ENCODE assay signal across 8 cellular contexts in the genomic region with DNA sequence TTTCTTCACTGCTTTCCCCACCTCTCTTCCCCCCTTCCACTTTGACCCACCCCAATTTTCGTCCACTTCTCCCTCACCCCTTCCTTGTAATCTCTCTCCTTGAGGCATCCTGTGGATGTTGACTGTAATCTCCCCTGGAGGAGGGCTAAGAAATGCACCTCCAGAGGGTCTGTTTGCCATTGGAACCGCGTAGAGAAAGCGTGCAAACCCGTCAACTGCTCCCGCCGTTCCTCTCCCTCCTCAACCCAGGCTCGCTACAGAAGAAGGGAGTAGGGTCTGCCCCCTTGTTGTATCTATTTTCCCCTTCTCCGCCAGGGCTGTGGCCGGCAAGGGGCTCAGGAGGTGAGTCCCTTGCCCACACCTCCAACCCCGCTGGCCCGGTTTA. TPM values are rescaled to one million over a fixed set of nuclear protein-coding genes. Genes with fewer than 3 reads are reported as not detected.
A peak's percentile ranks its signal among the peaks of the same experiment; 100 is the strongest.
DNase-seq lines count a peak whose midpoint lies in the region; ATAC-seq and TF ChIP-seq lines count a peak whose summit lies in the region.

No MANE protein-coding gene starts in this region.

- TF ChIP-seq CTCF in glutamatergic neuron (IDR thresholded peaks at IDR 0.05; ENCODE audit: partially characterized antibody, unreplicated experiment) = no peak
- no peak for TF ChIP-seq CTCF in psoas muscle (IDR thresholded peaks at IDR 0.05)

- H3K36me3 ChIP-seq in HUES64 (ENCODE audit: insufficient read depth, low read length) = no peaks in the 10 kb centered on the region
- H3K36me3 ChIP-seq in psoas muscle (ENCODE audit: insufficient read depth in 1 of 2, low read depth in 1 of 2) = no peaks in the 10 kb centered on the region

- H3K27me3 Mint-ChIP-seq in glutamatergic neuron (ENCODE audit: unreplicated experiment) = peaks cover 5% of the 10 kb centered on the region

- no peaks in the 10 kb centered on the region for H3K9me3 Mint-ChIP-seq in glutamatergic neuron (ENCODE audit: unreplicated experiment)

- H3K4me3 ChIP-seq in HUES64 (ENCODE audit: low read length) (peak overlapping the region; percentile 57), psoas muscle (peak overlapping the region; percentile 34)

- H3K9ac ChIP-seq in HUES64 (ENCODE audit: low read depth, low read length) = no peak overlapping the region

- H3K27me3 ChIP-seq in HUES64 (ENCODE audit: insufficient read depth, low read length) (peaks cover 47% of the 10 kb centered on the region), psoas muscle (ENCODE audit: insufficient read depth in 3 of 3, low read length in 2 of 3) (peaks cover 0 to 28% (median 0%) of the 10 kb centered on the region in 3 donors)

- intact Hi-C loops in psoas muscle (cut with DNase I) = no loop called here

- H3K4me3 Mint-ChIP-seq in glutamatergic neuron (ENCODE audit: unreplicated experiment) = peak overlapping the region; percentile 86

- peaks cover 2% of the 10 kb centered on the region for H3K4me1 Mint-ChIP-seq in glutamatergic neuron (ENCODE audit: low read depth, unreplicated experiment)

- DNase-seq in glutamatergic neuron = no peak
- no peak for DNase-seq in psoas muscle
- DNase-seq in NCI-H2029 treated with DMSO at 0.1 percent for 48 hours (lab: John Stamatoyannopoulos, UW) = no peak
- no peak for DNase-seq in HCEC 1CT

- H3K4me1 ChIP-seq in HUES64 (ENCODE audit: insufficient read depth, low read length) = no peaks in the 10 kb centered on the region
- no peaks in the 10 kb centered on the region for H3K4me1 ChIP-seq in psoas muscle

- WGBS in HUES64 = 1% methylated on average over 12 of the region's 12 CpGs
- WGBS in psoas muscle, 3 donors = 2 to 6% (median 2%) methylated on average over 11 to 12 of the region's 12 CpGs

- H3K27ac Mint-ChIP-seq in glutamatergic neuron (ENCODE audit: unreplicated experiment) = no peak overlapping the region

- no peaks in the 10 kb centered on the region for H3K36me3 Mint-ChIP-seq in glutamatergic neuron (ENCODE audit: unreplicated experiment)

- ATAC-seq in GM19324 (IDR thresholded peaks at IDR 0.05; ENCODE audit: low FRiP score, unreplicated experiment) = peak; percentile 13
- ATAC-seq in psoas muscle = peak in 1 of 4 donors; percentile 46
- ATAC-seq in HG02610 (IDR thresholded peaks at IDR 0.05; ENCODE audit: unreplicated experiment) = no peak
- no peak for ATAC-seq in GM21447 (IDR thresholded peaks at IDR 0.05; ENCODE audit: unreplicated experiment)

- H3K9me3 ChIP-seq in HUES64 (ENCODE audit: insufficient read depth, low read depth, low read length) = no peaks in the 10 kb centered on the region
- H3K9me3 ChIP-seq in psoas muscle = no peaks in the 10 kb centered on the region

- H3K27ac ChIP-seq in HUES64 (ENCODE audit: low read depth, low read length) (no peak overlapping the region), psoas muscle (no peak overlapping the region)

RNA-seq across cellular contexts. Expression of gene HTR1E, which starts 0.5 kb away (rescaled TPM):
- polyA plus RNA-seq in HUES64 (2013, experiment 1 of 2) = 0.35 TPM
- 0.19 TPM for polyA plus RNA-seq in HUES64 (2013, experiment 2 of 2)
- total RNA-seq in glutamatergic neuron (ENCODE audit: unreplicated experiment) (0.34 TPM), psoas muscle (not detected)
- polyA plus RNA-seq in psoas muscle = not detected
